19 cellular contexts compared by ENCODE assay signal in the genomic region with DNA sequence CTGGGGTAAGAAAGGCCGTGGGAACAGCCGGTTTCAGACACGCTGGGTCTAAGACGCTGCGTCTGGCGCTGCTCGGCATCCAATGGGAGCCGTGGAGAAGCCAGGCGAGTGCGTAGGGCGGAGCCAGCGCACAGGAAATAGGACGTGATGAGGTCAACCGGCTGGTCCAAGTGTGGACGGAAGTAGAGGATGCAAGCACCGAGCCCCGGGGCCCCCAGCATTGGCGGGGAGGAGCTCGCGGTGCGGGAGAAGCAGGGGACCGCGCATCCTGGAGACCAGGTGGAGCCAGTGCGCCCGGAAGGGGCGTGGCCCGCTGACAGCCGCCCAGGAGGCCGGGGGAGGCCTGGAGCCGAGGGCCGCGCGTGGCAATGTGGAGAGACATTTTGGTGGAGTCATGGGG. TPM values are rescaled to one million over a fixed set of nuclear protein-coding genes. Genes with fewer than 3 reads are reported as not detected.
"Had no signal": no experiment of that assay in that cellular context is flagged by ENCODE, and none has a peak within 500 bp of the region (broad histone marks: within the 10 kb centered on the region; RNA-seq: fewer than 3 reads in every experiment).

No MANE protein-coding gene starts in this region.

RNA-seq across cellular contexts. Expression of a gene that starts 15.2 kb away (rescaled TPM):
- total RNA-seq: dermis blood vessel endothelial cell, endodermal cell, esophagus mucosa, esophagus squamous epithelium, gastrocnemius medialis, glomerular endothelial cell, heart right ventricle, kidney epithelial cell, left cardiac atrium, left lung, left ventricle myocardium superior, lower leg skin, lower lobe of right lung, lung microvascular endothelial cell, mesenteric fat pad, mesothelial cell of epicardium, mucosa of descending colon, myocyte had no signal
- polyA plus RNA-seq: heart right ventricle, keratinocyte had no signal
